20 cellular contexts compared by ENCODE assay signal in genomic region chr20:10319855-10320254, GRCh38.
A peak's percentile ranks its signal among the peaks of the same experiment; 100 is the strongest.
DNase-seq lines count a peak whose midpoint lies in the region; ATAC-seq, FAIRE-seq and TF ChIP-seq lines count a peak whose summit lies in the region.
"Had no signal": no experiment of that assay in that cellular context is flagged by ENCODE, and none has a peak within 500 bp of the region (broad histone marks: within the 10 kb centered on the region; RNA-seq: fewer than 3 reads in every experiment).

No MANE protein-coding gene starts in this region.

- peak; percentile 25 for DNase-seq in Ammon's horn (ENCODE audit: low spot score)
- peak; percentile 51 for DNase-seq in astrocyte (ENCODE audit: low read depth)
- DNase-seq in osteoblast (ENCODE audit: insufficient read length, low spot score, missing footprints): no peak
- DNase-seq in NOMO-1 treated with DMSO at 0.1 percent for 48 hours (lab: John Stamatoyannopoulos, UW; ENCODE audit: unreplicated experiment): no peak
- DNase-seq in activated naive CD4-positive, alpha-beta T cell treated with anti-CD3 and anti-CD28 coated beads for 36 hours: no peak
- no peak for DNase-seq in inferior parietal cortex (ENCODE audit: extremely low spot score)
- DNase-seq: C1 segment of cervical spinal cord; CD8-positive, alpha-beta memory T cell; DMS53; H9; NCI-H1105 treated with DMSO at 0.1 percent for 48 hours; NCI-H1694; NCI-H2081 treated with DMSO at 0.1 percent for 48 hours; NCI-H748 treated with DMSO at 0.1 percent for 48 hours; RPMI8226; SIG-M5 had no signal

- no peak for FAIRE-seq in astrocyte (lab: Jason Lieb, UNC)
- FAIRE-seq: A204.1 had no signal

- no peak for ATAC-seq in GM18873 (IDR thresholded peaks at IDR 0.05; ENCODE audit: low FRiP score, unreplicated experiment)
- ATAC-seq: SK-N-SH treated with all-trans-retinoic acid at 6 μM for 48 hours had no signal

- H3K36me3 ChIP-seq in HEK293 (ENCODE audit: control insufficient read depth in 2 of 2, insufficient read depth in 1 of 2, low read length in 2 of 2) (no peaks in the 10 kb centered on the region), astrocyte (ENCODE audit: insufficient read depth, low read length) (no peaks in the 10 kb centered on the region), osteoblast (ENCODE audit: insufficient read depth, low read length) (no peaks in the 10 kb centered on the region)

- POLR2A ChIA-PET in HEK293 (lab: Yijun Ruan, JAX): no interaction called here

- H4K20me1 ChIP-seq in astrocyte (ENCODE audit: insufficient read depth, low read length) (no peaks in the 10 kb centered on the region), osteoblast (ENCODE audit: insufficient read depth, low read length) (no peaks in the 10 kb centered on the region)

- no peak overlapping the region for H3K4me3 Mint-ChIP-seq in astrocyte (ENCODE audit: unreplicated experiment)
- H3K4me3 Mint-ChIP-seq in activated naive CD4-positive, alpha-beta T cell treated with anti-CD3 and anti-CD28 coated beads for 36 hours: no peak overlapping the region
- H3K4me3 Mint-ChIP-seq: CD8-positive, alpha-beta memory T cell; H9 had no signal

- H3K27ac ChIP-seq in HEK293 (ENCODE audit: extremely low read depth, low read depth, low read length) (no peak overlapping the region), astrocyte (ENCODE audit: low read depth, low read length) (no peak overlapping the region), osteoblast (ENCODE audit: low read depth, low read length) (peak overlapping the region; percentile 34)

- H3K36me3 Mint-ChIP-seq in astrocyte (ENCODE audit: low read depth, unreplicated experiment): no peaks in the 10 kb centered on the region
- no peaks in the 10 kb centered on the region for H3K36me3 Mint-ChIP-seq in activated naive CD4-positive, alpha-beta T cell treated with anti-CD3 and anti-CD28 coated beads for 36 hours (ENCODE audit: low read depth)

- peaks cover 7% of the 10 kb centered on the region for H3K27me3 Mint-ChIP-seq in astrocyte (ENCODE audit: low read depth, unreplicated experiment)
- peaks cover 37% of the 10 kb centered on the region for H3K27me3 Mint-ChIP-seq in activated naive CD4-positive, alpha-beta T cell treated with anti-CD3 and anti-CD28 coated beads for 36 hours (ENCODE audit: low read depth)

- H3K27me3 ChIP-seq in astrocyte (ENCODE audit: insufficient read depth, low read length) (peaks cover 4% of the 10 kb centered on the region), osteoblast (ENCODE audit: insufficient read depth, low read length) (no peaks in the 10 kb centered on the region)

- H3K9me3 ChIP-seq in HEK293 (ENCODE audit: control insufficient read depth, insufficient read depth, low read depth, low read length) (no peaks in the 10 kb centered on the region; the same call in 1 of the 2 replicates), astrocyte (ENCODE audit: insufficient read depth, low read depth, low read length) (no peaks in the 10 kb centered on the region), osteoblast (ENCODE audit: low read depth, low read length) (no peaks in the 10 kb centered on the region)

- H3K79me2 ChIP-seq in astrocyte (ENCODE audit: insufficient read depth, low read length) (no peaks in the 10 kb centered on the region), osteoblast (ENCODE audit: insufficient read depth, low read length) (no peaks in the 10 kb centered on the region)

- CTCF ChIA-PET in HEK293 (lab: Yijun Ruan, JAX): interaction anchor here (0.7 kb wide), 3 partner anchors 93 to 139 kb away, joined by 3 read pairs; no protein-coding TSS in a partner anchor
- CTCF ChIA-PET in activated naive CD4-positive, alpha-beta T cell treated with anti-CD3 and anti-CD28 coated beads for 36 hours (lab: Charles Lee): no interaction called here

- intact Hi-C loops in activated naive CD4-positive, alpha-beta T cell treated with anti-CD3 and anti-CD28 coated beads for 36 hours (cut with micrococcal nuclease): loop anchor here (10.0 kb wide), 1 partner anchor 235 kb away; no protein-coding TSS in a partner anchor

- H3K4me1 Mint-ChIP-seq in astrocyte (ENCODE audit: low read depth, unreplicated experiment): peaks cover 2% of the 10 kb centered on the region
- H3K4me1 Mint-ChIP-seq in activated naive CD4-positive, alpha-beta T cell treated with anti-CD3 and anti-CD28 coated beads for 36 hours (ENCODE audit: low read depth): no peaks in the 10 kb centered on the region
- H3K4me1 Mint-ChIP-seq: CD8-positive, alpha-beta memory T cell had no signal

- no peak overlapping the region for H3K27ac Mint-ChIP-seq in astrocyte (ENCODE audit: unreplicated experiment)
- no peak overlapping the region for H3K27ac Mint-ChIP-seq in activated naive CD4-positive, alpha-beta T cell treated with anti-CD3 and anti-CD28 coated beads for 36 hours
- H3K27ac Mint-ChIP-seq: CD8-positive, alpha-beta memory T cell; H9 had no signal

- no peak for TF ChIP-seq CTCF in HEK293 (tag by site-specific recombination; IDR thresholded peaks at IDR 0.05)
- TF ChIP-seq CTCF in astrocyte (IDR thresholded peaks at IDR 0.05; ENCODE audit: insufficient read depth, low read depth, low read length): no peak
- no peak for TF ChIP-seq CTCF in osteoblast (IDR thresholded peaks at IDR 0.05; ENCODE audit: extremely low read depth, low read depth, low read length)

- no peak overlapping the region for H3K9ac ChIP-seq in astrocyte (ENCODE audit: low read length)

- H3K4me1 ChIP-seq in HEK293 (ENCODE audit: control insufficient read depth, insufficient read depth, low read length) (peaks cover 6% of the 10 kb centered on the region), astrocyte (ENCODE audit: insufficient read depth, low read length) (peaks cover 7% of the 10 kb centered on the region), osteoblast (ENCODE audit: insufficient read depth, low read length) (peaks cover 28% of the 10 kb centered on the region)

- no peak overlapping the region for H2AFZ ChIP-seq in astrocyte (ENCODE audit: low read depth, low read length)
- H2AFZ ChIP-seq in osteoblast (ENCODE audit: low read length): peak overlapping the region; percentile 10

- no peak overlapping the region for H3K4me2 ChIP-seq in astrocyte (ENCODE audit: low read length)
- H3K4me2 ChIP-seq in osteoblast (ENCODE audit: insufficient read depth, low read length): peak overlapping the region; percentile 4

- no peak overlapping the region for H3K4me3 ChIP-seq in HEK293 (ENCODE audit: low read depth, low read length)
- no peak overlapping the region for H3K4me3 ChIP-seq in astrocyte (ENCODE audit: insufficient read depth, low read depth, low read length)
- H3K4me3 ChIP-seq in osteoblast (ENCODE audit: insufficient read depth, low read length): no peak overlapping the region

- H3K9me3 Mint-ChIP-seq in astrocyte (ENCODE audit: unreplicated experiment): peaks cover 5% of the 10 kb centered on the region
- H3K9me3 Mint-ChIP-seq in activated naive CD4-positive, alpha-beta T cell treated with anti-CD3 and anti-CD28 coated beads for 36 hours: no peaks in the 10 kb centered on the region

TF ChIP-seq in HEK293, 187 proteins besides CTCF, POLR2A, EP300 and RAD21 (continues in another document):
- no peak for TF ChIP-seq ZFP69B (tag by site-specific recombination; IDR thresholded peaks at IDR 0.05)
- no peak for TF ChIP-seq PRDM10 (tag by site-specific recombination; IDR thresholded peaks at IDR 0.05)
- TF ChIP-seq ZNF324 (tag by site-specific recombination; IDR thresholded peaks at IDR 0.05): no peak
- TF ChIP-seq ZNF362 (tag by site-specific recombination; IDR thresholded peaks at IDR 0.05): no peak
- no peak for TF ChIP-seq ZNF513 (tag by site-specific recombination; IDR thresholded peaks at IDR 0.05)

Comparison
In these comparisons a context has a peak if more than half of its experiments do, and no peak if none do; other contexts are left out.
1. DNase-seq: peak in Ammon's horn (single experiment) and astrocyte (single experiment); none in osteoblast (single experiment), NOMO-1 treated with DMSO at 0.1 percent for 48 hours (single experiment), activated naive CD4-positive, alpha-beta T cell treated with anti-CD3 and anti-CD28 coated beads for 36 hours (single experiment) and inferior parietal cortex (single experiment).